Comparison of ENCODE assay signal across 1 cellular context in the genomic region with DNA sequence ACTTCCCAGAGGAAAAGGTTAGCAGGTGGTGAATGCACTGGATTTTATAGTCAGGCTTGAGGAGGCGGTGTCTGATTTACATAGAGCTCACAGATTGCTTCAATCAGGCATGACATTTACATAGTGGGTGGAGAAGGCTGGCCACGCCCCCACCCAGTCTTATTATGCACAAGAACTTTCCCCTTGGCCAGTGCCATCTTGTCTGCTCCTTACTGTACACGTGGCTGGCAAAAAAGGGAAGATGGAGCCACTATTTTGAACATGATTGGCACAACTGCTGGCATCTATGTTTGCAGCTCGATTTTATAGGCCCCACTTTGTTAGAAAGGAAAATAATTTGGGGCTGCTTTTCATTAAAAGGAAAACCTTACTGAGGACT.
TF ChIP-seq lines count a peak whose summit lies in the region.

No MANE protein-coding gene starts in this region.

TF ChIP-seq in SK-N-SH, 30 proteins besides CTCF, POLR2A, EP300 and RAD21 (continued from another document):
- TF ChIP-seq, protein P1, sequence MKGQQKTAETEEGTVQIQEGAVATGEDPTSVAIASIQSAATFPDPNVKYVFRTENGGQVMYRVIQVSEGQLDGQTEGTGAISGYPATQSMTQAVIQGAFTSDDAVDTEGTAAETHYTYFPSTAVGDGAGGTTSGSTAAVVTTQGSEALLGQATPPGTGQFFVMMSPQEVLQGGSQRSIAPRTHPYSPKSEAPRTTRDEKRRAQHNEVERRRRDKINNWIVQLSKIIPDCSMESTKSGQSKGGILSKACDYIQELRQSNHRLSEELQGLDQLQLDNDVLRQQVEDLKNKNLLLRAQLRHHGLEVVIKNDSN (IDR thresholded peaks at IDR 0.05; ENCODE audit: borderline replicate concordance, low read depth), result no peak
- TF ChIP-seq FOXM1 (IDR thresholded peaks at IDR 0.05; ENCODE audit: low read depth), result no peak
